In the genomic region with DNA sequence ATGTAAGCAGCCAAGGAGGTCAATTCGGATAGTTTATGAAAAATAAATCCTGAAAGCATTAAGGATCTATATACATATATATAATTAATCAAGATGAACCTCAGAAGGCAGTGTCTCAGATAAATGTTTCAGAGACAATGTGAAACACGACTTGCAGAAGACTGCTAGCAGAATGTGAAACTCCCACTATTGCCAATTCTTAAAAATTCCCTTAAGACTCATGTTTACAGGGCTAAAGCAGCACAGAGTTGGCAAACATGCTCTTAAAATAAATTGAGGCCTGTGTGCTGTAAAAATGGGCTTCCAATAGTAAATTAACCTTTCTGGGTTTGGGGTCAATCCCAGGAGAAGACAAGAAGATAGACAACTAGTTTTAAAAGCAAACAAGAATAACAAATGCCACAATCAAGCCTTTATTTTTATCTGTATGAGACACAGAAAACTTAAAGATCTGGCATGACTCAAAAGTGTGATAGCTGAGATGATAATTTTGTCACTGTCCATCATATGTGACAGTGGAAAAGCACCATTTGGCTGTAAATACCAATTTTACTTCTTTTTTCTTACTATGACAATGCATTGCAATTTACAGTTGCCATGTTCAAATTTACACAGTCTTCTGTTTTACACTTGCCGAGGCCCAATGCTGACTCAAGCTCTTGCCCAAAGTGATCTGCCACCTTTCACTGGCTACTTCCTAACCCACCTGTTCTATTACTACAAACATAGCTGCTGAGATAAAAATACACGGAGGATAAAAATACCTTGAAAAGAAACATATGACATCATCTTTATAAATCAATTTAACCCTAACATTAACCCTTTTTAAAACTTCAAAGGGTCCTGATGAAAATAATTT, we compare ENCODE assay signal across 1 cellular context.
TF ChIP-seq lines count a peak whose summit lies in the region.

No MANE protein-coding gene starts in this region.

TF ChIP-seq in K562, 482 proteins besides CTCF, POLR2A, EP300 and RAD21 (continued from another document and continues in another):
- TF ChIP-seq, protein P1, sequence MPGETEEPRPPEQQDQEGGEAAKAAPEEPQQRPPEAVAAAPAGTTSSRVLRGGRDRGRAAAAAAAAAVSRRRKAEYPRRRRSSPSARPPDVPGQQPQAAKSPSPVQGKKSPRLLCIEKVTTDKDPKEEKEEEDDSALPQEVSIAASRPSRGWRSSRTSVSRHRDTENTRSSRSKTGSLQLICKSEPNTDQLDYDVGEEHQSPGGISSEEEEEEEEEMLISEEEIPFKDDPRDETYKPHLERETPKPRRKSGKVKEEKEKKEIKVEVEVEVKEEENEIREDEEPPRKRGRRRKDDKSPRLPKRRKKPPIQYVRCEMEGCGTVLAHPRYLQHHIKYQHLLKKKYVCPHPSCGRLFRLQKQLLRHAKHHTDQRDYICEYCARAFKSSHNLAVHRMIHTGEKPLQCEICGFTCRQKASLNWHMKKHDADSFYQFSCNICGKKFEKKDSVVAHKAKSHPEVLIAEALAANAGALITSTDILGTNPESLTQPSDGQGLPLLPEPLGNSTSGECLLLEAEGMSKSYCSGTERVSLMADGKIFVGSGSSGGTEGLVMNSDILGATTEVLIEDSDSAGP (CRISPR knock-in tag; IDR thresholded peaks at IDR 0.05): no peak
- TF ChIP-seq, protein P2, sequence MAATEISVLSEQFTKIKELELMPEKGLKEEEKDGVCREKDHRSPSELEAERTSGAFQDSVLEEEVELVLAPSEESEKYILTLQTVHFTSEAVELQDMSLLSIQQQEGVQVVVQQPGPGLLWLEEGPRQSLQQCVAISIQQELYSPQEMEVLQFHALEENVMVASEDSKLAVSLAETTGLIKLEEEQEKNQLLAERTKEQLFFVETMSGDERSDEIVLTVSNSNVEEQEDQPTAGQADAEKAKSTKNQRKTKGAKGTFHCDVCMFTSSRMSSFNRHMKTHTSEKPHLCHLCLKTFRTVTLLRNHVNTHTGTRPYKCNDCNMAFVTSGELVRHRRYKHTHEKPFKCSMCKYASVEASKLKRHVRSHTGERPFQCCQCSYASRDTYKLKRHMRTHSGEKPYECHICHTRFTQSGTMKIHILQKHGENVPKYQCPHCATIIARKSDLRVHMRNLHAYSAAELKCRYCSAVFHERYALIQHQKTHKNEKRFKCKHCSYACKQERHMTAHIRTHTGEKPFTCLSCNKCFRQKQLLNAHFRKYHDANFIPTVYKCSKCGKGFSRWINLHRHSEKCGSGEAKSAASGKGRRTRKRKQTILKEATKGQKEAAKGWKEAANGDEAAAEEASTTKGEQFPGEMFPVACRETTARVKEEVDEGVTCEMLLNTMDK (IDR thresholded peaks at IDR 0.05; ENCODE audit: borderline replicate concordance, insufficient read depth, low read depth, low read length, poor library complexity, severe bottlenecking): no peak
- TF ChIP-seq, protein P3, sequence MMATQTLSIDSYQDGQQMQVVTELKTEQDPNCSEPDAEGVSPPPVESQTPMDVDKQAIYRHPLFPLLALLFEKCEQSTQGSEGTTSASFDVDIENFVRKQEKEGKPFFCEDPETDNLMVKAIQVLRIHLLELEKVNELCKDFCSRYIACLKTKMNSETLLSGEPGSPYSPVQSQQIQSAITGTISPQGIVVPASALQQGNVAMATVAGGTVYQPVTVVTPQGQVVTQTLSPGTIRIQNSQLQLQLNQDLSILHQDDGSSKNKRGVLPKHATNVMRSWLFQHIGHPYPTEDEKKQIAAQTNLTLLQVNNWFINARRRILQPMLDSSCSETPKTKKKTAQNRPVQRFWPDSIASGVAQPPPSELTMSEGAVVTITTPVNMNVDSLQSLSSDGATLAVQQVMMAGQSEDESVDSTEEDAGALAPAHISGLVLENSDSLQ (IDR thresholded peaks at IDR 0.05): peak; percentile 77
- no peak for TF ChIP-seq ETV1 (tag; conservative IDR thresholded peaks at IDR 0.05; ENCODE audit: low read depth)
- TF ChIP-seq MCM5 (IDR thresholded peaks at IDR 0.05; ENCODE audit: low read depth): no peak
- TF ChIP-seq, protein P4, sequence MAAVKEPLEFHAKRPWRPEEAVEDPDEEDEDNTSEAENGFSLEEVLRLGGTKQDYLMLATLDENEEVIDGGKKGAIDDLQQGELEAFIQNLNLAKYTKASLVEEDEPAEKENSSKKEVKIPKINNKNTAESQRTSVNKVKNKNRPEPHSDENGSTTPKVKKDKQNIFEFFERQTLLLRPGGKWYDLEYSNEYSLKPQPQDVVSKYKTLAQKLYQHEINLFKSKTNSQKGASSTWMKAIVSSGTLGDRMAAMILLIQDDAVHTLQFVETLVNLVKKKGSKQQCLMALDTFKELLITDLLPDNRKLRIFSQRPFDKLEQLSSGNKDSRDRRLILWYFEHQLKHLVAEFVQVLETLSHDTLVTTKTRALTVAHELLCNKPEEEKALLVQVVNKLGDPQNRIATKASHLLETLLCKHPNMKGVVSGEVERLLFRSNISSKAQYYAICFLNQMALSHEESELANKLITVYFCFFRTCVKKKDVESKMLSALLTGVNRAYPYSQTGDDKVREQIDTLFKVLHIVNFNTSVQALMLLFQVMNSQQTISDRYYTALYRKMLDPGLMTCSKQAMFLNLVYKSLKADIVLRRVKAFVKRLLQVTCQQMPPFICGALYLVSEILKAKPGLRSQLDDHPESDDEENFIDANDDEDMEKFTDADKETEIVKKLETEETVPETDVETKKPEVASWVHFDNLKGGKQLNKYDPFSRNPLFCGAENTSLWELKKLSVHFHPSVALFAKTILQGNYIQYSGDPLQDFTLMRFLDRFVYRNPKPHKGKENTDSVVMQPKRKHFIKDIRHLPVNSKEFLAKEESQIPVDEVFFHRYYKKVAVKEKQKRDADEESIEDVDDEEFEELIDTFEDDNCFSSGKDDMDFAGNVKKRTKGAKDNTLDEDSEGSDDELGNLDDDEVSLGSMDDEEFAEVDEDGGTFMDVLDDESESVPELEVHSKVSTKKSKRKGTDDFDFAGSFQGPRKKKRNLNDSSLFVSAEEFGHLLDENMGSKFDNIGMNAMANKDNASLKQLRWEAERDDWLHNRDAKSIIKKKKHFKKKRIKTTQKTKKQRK (IDR thresholded peaks at IDR 0.05; ENCODE audit: borderline replicate concordance, low read depth, low read length): no peak
- TF ChIP-seq BDP1 (IDR thresholded peaks at IDR 0.05; ENCODE audit: insufficient read depth, insufficient read length): no peak
- no peak for TF ChIP-seq FUS (optimal IDR thresholded peaks at IDR 0.05; ENCODE audit: low read depth, low read length)
- TF ChIP-seq ZEB2 (IDR thresholded peaks at IDR 0.05): no peak
- TF ChIP-seq SMARCA4 (IDR thresholded peaks at IDR 0.05): no peak
- no peak for TF ChIP-seq ZNF384 (IDR thresholded peaks at IDR 0.05; ENCODE audit: low read depth, low read length)
- no peak for TF ChIP-seq NR2C1 (IDR thresholded peaks at IDR 0.05)
- TF ChIP-seq NR2C1 (tag; IDR thresholded peaks at IDR 0.05): no peak
- no peak for TF ChIP-seq ZNF253 (CRISPR knock-in tag; conservative IDR thresholded peaks at IDR 0.05)
- TF ChIP-seq YBX1 (IDR thresholded peaks at IDR 0.05): no peak
- TF ChIP-seq ZNF764 (CRISPR knock-in tag; IDR thresholded peaks at IDR 0.05; ENCODE audit: low read depth): no peak
- TF ChIP-seq FOXA3 (CRISPR knock-in tag; conservative IDR thresholded peaks at IDR 0.05 in 1 of 2, IDR thresholded peaks at IDR 0.05 in 1 of 2): peak; percentile 25 to 33; a peak in 1 of 4 replicates
- TF ChIP-seq ZNF436 (CRISPR knock-in tag; IDR thresholded peaks at IDR 0.05): no peak
- TF ChIP-seq HNRNPUL1 (IDR thresholded peaks at IDR 0.05; ENCODE audit: low read length): no peak
- TF ChIP-seq TRIM24 (IDR thresholded peaks at IDR 0.05): no peak
- no peak for TF ChIP-seq KLF10 (CRISPR knock-in tag; IDR thresholded peaks at IDR 0.05)
- TF ChIP-seq, protein P5, sequence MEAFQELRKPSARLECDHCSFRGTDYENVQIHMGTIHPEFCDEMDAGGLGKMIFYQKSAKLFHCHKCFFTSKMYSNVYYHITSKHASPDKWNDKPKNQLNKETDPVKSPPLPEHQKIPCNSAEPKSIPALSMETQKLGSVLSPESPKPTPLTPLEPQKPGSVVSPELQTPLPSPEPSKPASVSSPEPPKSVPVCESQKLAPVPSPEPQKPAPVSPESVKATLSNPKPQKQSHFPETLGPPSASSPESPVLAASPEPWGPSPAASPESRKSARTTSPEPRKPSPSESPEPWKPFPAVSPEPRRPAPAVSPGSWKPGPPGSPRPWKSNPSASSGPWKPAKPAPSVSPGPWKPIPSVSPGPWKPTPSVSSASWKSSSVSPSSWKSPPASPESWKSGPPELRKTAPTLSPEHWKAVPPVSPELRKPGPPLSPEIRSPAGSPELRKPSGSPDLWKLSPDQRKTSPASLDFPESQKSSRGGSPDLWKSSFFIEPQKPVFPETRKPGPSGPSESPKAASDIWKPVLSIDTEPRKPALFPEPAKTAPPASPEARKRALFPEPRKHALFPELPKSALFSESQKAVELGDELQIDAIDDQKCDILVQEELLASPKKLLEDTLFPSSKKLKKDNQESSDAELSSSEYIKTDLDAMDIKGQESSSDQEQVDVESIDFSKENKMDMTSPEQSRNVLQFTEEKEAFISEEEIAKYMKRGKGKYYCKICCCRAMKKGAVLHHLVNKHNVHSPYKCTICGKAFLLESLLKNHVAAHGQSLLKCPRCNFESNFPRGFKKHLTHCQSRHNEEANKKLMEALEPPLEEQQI (IDR thresholded peaks at IDR 0.05): no peak
- TF ChIP-seq, protein P6, sequence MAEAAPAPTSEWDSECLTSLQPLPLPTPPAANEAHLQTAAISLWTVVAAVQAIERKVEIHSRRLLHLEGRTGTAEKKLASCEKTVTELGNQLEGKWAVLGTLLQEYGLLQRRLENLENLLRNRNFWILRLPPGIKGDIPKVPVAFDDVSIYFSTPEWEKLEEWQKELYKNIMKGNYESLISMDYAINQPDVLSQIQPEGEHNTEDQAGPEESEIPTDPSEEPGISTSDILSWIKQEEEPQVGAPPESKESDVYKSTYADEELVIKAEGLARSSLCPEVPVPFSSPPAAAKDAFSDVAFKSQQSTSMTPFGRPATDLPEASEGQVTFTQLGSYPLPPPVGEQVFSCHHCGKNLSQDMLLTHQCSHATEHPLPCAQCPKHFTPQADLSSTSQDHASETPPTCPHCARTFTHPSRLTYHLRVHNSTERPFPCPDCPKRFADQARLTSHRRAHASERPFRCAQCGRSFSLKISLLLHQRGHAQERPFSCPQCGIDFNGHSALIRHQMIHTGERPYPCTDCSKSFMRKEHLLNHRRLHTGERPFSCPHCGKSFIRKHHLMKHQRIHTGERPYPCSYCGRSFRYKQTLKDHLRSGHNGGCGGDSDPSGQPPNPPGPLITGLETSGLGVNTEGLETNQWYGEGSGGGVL (CRISPR knock-in tag; IDR thresholded peaks at IDR 0.05): no peak
- no peak for TF ChIP-seq SREBF1 (IDR thresholded peaks at IDR 0.05; ENCODE audit: borderline replicate concordance, low read depth, low read length)
- TF ChIP-seq SIN3A (IDR thresholded peaks at IDR 0.05; ENCODE audit: borderline replicate concordance in 2 of 2, control insufficient read depth in 1 of 2, low read depth in 2 of 2, low read length in 2 of 2): no peak
- TF ChIP-seq, protein P7, sequence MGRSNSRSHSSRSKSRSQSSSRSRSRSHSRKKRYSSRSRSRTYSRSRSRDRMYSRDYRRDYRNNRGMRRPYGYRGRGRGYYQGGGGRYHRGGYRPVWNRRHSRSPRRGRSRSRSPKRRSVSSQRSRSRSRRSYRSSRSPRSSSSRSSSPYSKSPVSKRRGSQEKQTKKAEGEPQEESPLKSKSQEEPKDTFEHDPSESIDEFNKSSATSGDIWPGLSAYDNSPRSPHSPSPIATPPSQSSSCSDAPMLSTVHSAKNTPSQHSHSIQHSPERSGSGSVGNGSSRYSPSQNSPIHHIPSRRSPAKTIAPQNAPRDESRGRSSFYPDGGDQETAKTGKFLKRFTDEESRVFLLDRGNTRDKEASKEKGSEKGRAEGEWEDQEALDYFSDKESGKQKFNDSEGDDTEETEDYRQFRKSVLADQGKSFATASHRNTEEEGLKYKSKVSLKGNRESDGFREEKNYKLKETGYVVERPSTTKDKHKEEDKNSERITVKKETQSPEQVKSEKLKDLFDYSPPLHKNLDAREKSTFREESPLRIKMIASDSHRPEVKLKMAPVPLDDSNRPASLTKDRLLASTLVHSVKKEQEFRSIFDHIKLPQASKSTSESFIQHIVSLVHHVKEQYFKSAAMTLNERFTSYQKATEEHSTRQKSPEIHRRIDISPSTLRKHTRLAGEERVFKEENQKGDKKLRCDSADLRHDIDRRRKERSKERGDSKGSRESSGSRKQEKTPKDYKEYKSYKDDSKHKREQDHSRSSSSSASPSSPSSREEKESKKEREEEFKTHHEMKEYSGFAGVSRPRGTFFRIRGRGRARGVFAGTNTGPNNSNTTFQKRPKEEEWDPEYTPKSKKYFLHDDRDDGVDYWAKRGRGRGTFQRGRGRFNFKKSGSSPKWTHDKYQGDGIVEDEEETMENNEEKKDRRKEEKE (IDR thresholded peaks at IDR 0.05; ENCODE audit: borderline replicate concordance in 1 of 2, control insufficient read depth in 1 of 2, low read depth in 2 of 2, low read length in 1 of 2): no peak
- TF ChIP-seq MEIS2 (IDR thresholded peaks at IDR 0.05; ENCODE audit: partially characterized antibody): peak; percentile 70
- no peak for TF ChIP-seq MBD2 (IDR thresholded peaks at IDR 0.05; ENCODE audit: borderline replicate concordance, low read depth)
- TF ChIP-seq, protein P8, sequence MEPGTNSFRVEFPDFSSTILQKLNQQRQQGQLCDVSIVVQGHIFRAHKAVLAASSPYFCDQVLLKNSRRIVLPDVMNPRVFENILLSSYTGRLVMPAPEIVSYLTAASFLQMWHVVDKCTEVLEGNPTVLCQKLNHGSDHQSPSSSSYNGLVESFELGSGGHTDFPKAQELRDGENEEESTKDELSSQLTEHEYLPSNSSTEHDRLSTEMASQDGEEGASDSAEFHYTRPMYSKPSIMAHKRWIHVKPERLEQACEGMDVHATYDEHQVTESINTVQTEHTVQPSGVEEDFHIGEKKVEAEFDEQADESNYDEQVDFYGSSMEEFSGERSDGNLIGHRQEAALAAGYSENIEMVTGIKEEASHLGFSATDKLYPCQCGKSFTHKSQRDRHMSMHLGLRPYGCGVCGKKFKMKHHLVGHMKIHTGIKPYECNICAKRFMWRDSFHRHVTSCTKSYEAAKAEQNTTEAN (CRISPR knock-in tag; IDR thresholded peaks at IDR 0.05): no peak
- TF ChIP-seq, protein P9, sequence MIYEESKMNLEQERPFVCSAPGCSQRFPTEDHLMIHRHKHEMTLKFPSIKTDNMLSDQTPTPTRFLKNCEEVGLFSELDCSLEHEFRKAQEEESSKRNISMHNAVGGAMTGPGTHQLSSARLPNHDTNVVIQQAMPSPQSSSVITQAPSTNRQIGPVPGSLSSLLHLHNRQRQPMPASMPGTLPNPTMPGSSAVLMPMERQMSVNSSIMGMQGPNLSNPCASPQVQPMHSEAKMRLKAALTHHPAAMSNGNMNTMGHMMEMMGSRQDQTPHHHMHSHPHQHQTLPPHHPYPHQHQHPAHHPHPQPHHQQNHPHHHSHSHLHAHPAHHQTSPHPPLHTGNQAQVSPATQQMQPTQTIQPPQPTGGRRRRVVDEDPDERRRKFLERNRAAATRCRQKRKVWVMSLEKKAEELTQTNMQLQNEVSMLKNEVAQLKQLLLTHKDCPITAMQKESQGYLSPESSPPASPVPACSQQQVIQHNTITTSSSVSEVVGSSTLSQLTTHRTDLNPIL (CRISPR knock-in tag; IDR thresholded peaks at IDR 0.05): no peak
- no peak for TF ChIP-seq BRD4 (IDR thresholded peaks at IDR 0.05)
- TF ChIP-seq ZNF347 (CRISPR knock-in tag; IDR thresholded peaks at IDR 0.05; ENCODE audit: low read depth): no peak
- TF ChIP-seq XRCC4 (IDR thresholded peaks at IDR 0.05; ENCODE audit: extremely low read depth, insufficient read depth, insufficient read length): no peak
- TF ChIP-seq, protein P10, sequence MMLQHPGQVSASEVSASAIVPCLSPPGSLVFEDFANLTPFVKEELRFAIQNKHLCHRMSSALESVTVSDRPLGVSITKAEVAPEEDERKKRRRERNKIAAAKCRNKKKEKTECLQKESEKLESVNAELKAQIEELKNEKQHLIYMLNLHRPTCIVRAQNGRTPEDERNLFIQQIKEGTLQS (IDR thresholded peaks at IDR 0.05): peak; percentile 53; the same call in 1 of the 2 replicates
- TF ChIP-seq, protein P10 (CRISPR knock-in tag; conservative IDR thresholded peaks at IDR 0.05): no peak
- no peak for TF ChIP-seq NFYB (IDR thresholded peaks at IDR 0.05; ENCODE audit: extremely low read depth, insufficient read length)
